ENCODE assay signal across 8 cellular contexts in genomic region chr2:55232084-55232862, GRCh38.
DNase-seq lines count a peak whose midpoint lies in the region; ATAC-seq and TF ChIP-seq lines count a peak whose summit lies in the region.

Gene CLHC1 (minus strand): TSS chr2:55232293. CDS start chr2:55222411, 9,882 bp downstream.
Gene RPS27A (plus strand): TSS chr2:55232688. CDS start chr2:55232825, 137 bp downstream.

- TF ChIP-seq CTCF in AG04449 (IDR thresholded peaks at IDR 0.05; ENCODE audit: insufficient read depth, low read length, missing control alignments) (no peak), WI38 (IDR thresholded peaks at IDR 0.05; ENCODE audit: low read depth, low read length) (no peak)

- peak within 1 kb of the TSS; percentile 97 for H3K27ac ChIP-seq in caudate nucleus (ENCODE audit: low read depth, low read length)

- peak; percentile 74 for DNase-seq in AG04449 (ENCODE audit: low read depth, low spot score)
- DNase-seq in NCI-H2227 treated with DMSO at 0.1 percent for 48 hours (lab: John Stamatoyannopoulos, UW) = peak; percentile 99
- DNase-seq in caudate nucleus (lab: John Stamatoyannopoulos, UW) = peak; percentile 13 to 94 (median 84)
- DNase-seq in iris pigment epithelial cell (ENCODE audit: low read depth) = peak; percentile 98
- DNase-seq in stimulated activated CD4-positive, alpha-beta T cell treated with anti-CD3 and anti-CD28 coated beads, Interleukin-12 subunit alpha, Interleukin-12 subunit beta, amount 100 ng/mL, for 24 hours (ENCODE audit: low read depth in 2 of 2) = peak; percentile 85 to 96

- CTCF ChIA-PET in AG04449 (lab: Yijun Ruan, JAX) = interaction anchor here (1.0 to 1.3 kb wide), 2 partner anchors 200 to 333 kb away, joined by 3 to 4 read pairs; no protein-coding TSS in a partner anchor

- POLR2A ChIA-PET in AG04449 (lab: Yijun Ruan, JAX) = interaction anchor here (0.6 to 1.1 kb wide), 3 partner anchors 9 to 184 kb away, joined by 3 to 10 read pairs (median 3); no protein-coding TSS in a partner anchor

- ATAC-seq in GM18907 (IDR thresholded peaks at IDR 0.05; ENCODE audit: unreplicated experiment) (peak; percentile 87), HG03159 (IDR thresholded peaks at IDR 0.05; ENCODE audit: unreplicated experiment) (peak; percentile 80)

- H3K4me3 ChIP-seq in AG04449 (ENCODE audit: low read depth, low read length) (peak within 1 kb of the TSS; percentile 90), WI38 (ENCODE audit: low read depth, low read length) (peak within 1 kb of the TSS; percentile 99)

Comparison
In these comparisons a context has a peak if more than half of its experiments do, and no peak if none do; other contexts are left out.
1. Peak in every context shown above with its lines: DNase-seq, ATAC-seq, H3K4me3 ChIP-seq and H3K27ac ChIP-seq.